Comparison of ENCODE assay signal across 29 cellular contexts in genomic region chr1:113490384-113490783, GRCh38.
"Had no signal": no experiment of that assay in that cellular context is flagged by ENCODE, and none has a peak within 500 bp of the region (broad histone marks: within the 10 kb centered on the region; RNA-seq: fewer than 3 reads in every experiment).

No MANE protein-coding gene starts in this region.

- H3K4me1 ChIP-seq: adrenal gland, ascending aorta, body of pancreas, breast epithelium had no signal

- H3K9me3 ChIP-seq: body of pancreas had no signal

- H3K36me3 ChIP-seq: adrenal gland, ascending aorta, brain microvascular endothelial cell, breast epithelium, cardiac muscle cell had no signal

- H3K4me3 ChIP-seq: adrenal gland, ascending aorta, body of pancreas, breast epithelium, cardiac muscle cell had no signal

- DNase-seq: activated effector memory CD4-positive, alpha-beta T cell treated with anti-CD3 and anti-CD28 coated beads, Interleukin-2, amount 50 U/mL, for 16 hours; activated effector memory CD4-positive, alpha-beta T cell treated with Interleukin-2 at 50 U/mL for 16 hours; activated gamma-delta T cell; activated gamma-delta T cell treated with Interleukin-2 at 50 U/mL for 16 hours; activated naive CD4-positive, alpha-beta T cell; activated naive CD4-positive, alpha-beta T cell treated with anti-CD3 and anti-CD28 coated beads for 36 hours; activated naive CD4-positive, alpha-beta T cell treated with anti-CD3 and anti-CD28 coated beads, Interleukin-2, amount 10 ng/mL, durations not matched to agents 7 days and 5 days; activated naive CD4-positive, alpha-beta T cell treated with anti-CD3 and anti-CD28 coated beads, Interleukin-2, amount 50 U/mL, for 16 hours; activated naive CD4-positive, alpha-beta T cell treated with Interleukin-2 at 50 U/mL for 16 hours; activated naive CD8-positive, alpha-beta T cell treated with anti-CD3 and anti-CD28 coated beads for 36 hours; activated naive CD8-positive, alpha-beta T cell treated with anti-CD3 and anti-CD28 coated beads, Interleukin-2, amount 10 ng/mL, durations not matched to agents 7 days and 5 days; activated naive CD8-positive, alpha-beta T cell treated with anti-CD3 and anti-CD28 coated beads, Interleukin-2, amount 50 U/mL, for 24 hours; activated T-cell treated with anti-CD3 and anti-CD28 coated beads, Interleukin-2, amount 50 U/mL, for 24 hours; activated T-cell treated with anti-CD3 and anti-CD28 coated beads, Interleukin-2, amount 50 U/mL, for 4 hours; activated T-cell treated with anti-CD3 and anti-CD28 coated beads, Interleukin-2, amount 50 U/mL, for 48 hours; activated T-cell treated with anti-CD3 and anti-CD28 coated beads, Interleukin-2, amount 50 U/mL, for 72 hours; adrenal gland; amniotic stem cell; amygdala; anterior cingulate cortex; aorta; body of pancreas; brain microvascular endothelial cell; caudate nucleus; central memory CD4-positive, alpha-beta T cell; cerebellar nuclear complex had no signal

- H3K27ac ChIP-seq: adrenal gland, ascending aorta, body of pancreas, brain microvascular endothelial cell, breast epithelium, cardiac muscle cell had no signal
